19 cellular contexts compared by ENCODE assay signal in the genomic region with DNA sequence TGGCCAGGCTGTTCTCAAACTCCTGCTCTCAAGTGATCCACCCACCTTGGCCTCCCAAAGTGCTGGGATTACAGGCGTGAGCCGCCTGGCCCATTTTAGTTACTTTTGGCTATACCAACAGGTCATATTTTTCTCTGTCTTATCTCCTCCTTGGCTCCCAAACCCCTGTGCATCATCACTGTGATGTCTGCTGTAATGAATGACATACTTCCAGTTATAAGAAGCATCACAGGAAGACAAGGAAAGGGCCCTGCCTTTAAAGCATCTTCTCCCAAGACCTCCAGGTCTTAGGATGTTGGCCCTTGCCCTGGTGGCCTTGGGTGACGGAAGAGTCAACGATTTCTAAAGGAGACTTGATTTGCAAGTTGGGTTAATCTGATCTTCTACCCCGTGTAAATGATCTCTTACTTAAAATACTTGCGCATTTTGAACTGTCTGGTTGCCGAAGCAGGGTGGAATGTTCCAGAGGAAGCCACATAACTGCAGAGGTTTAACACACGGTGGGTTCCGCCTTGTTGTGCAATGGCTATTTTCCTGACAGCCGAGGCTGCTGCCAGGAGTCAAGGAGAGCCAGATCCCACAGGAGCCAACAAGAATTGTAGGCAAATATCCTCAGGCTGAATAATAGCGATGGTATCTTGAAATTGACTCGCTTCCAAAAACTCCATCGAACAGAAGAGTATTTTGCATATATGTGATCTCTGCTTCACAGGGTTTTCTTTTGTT. TPM values are rescaled to one million over a fixed set of nuclear protein-coding genes. Genes with fewer than 3 reads are reported as not detected.
A peak's percentile ranks its signal among the peaks of the same experiment; 100 is the strongest.
DNase-seq lines count a peak whose midpoint lies in the region; ATAC-seq and TF ChIP-seq lines count a peak whose summit lies in the region.
"Had no signal": no experiment of that assay in that cellular context is flagged by ENCODE, and none has a peak within 500 bp of the region (broad histone marks: within the 10 kb centered on the region; RNA-seq: fewer than 3 reads in every experiment).

No MANE protein-coding gene starts in this region.

- no peak for TF ChIP-seq CTCF in GM20000 (IDR thresholded peaks at IDR 0.05; ENCODE audit: extremely low read depth, missing control alignments)

- H3K4me1 ChIP-seq in ACC112 (ENCODE audit: control insufficient read depth, insufficient read depth, low read length, unreplicated experiment): peaks cover 8% of the 10 kb centered on the region
- H3K4me1 ChIP-seq: Caco-2, thyroid gland had no signal

- no peaks in the 10 kb centered on the region for H3K27me3 ChIP-seq in ACC112 (ENCODE audit: insufficient read depth, low read length)
- H3K27me3 ChIP-seq: ovary, thyroid gland had no signal

- DNase-seq in NCI-H526 treated with DMSO at 0.1 percent for 48 hours (lab: John Stamatoyannopoulos, UW) (peak; percentile 10), dermis blood vessel endothelial cell (peak; percentile 3), posterior vena cava (ENCODE audit: low spot score) (peak; percentile 86), GM03348 (ENCODE audit: low spot score) (no peak), GM20000 (ENCODE audit: low spot score) (no peak)
- no peak for DNase-seq in activated naive CD4-positive, alpha-beta T cell (lab: John Stamatoyannopoulos, UW)
- DNase-seq: activated CD8-positive, alpha-beta memory T cell treated with anti-CD3 and anti-CD28 coated beads for 24 hours; activated effector memory CD4-positive, alpha-beta T cell treated with Interleukin-2 at 50 U/mL for 16 hours; Caco-2; endodermal cell; islet precursor cell; mucosa of descending colon; NCI-H1048; NCI-H2171 treated with DMSO at 0.1 percent for 48 hours; thyroid gland had no signal

- no peaks in the 10 kb centered on the region for H3K79me2 ChIP-seq in ACC112 (ENCODE audit: control insufficient read depth, insufficient read depth, low read length, unreplicated experiment)

- no peak overlapping the region for H3K27ac ChIP-seq in ACC112 (ENCODE audit: low read depth, low read length)
- H3K27ac ChIP-seq: ovary, SK-N-MC, thyroid gland had no signal

- peak overlapping the region; percentile 23 for H2AFZ ChIP-seq in ACC112 (ENCODE audit: low read length, unreplicated experiment)

- no peak for ATAC-seq in HG02678 (IDR thresholded peaks at IDR 0.05; ENCODE audit: unreplicated experiment)
- ATAC-seq: mucosa of descending colon had no signal

- intact Hi-C loops in posterior vena cava (cut with DNase I): no loop called here

- no peak overlapping the region; the same call in 1 of the 2 replicates for H3K4me3 ChIP-seq in ACC112 (ENCODE audit: low read depth, low read length)
- H3K4me3 ChIP-seq: mucosa of descending colon, ovary, SK-N-MC, thyroid gland had no signal

- no peaks in the 10 kb centered on the region for H3K36me3 ChIP-seq in ACC112 (ENCODE audit: insufficient read depth, low read length)
- H3K36me3 ChIP-seq: ovary, thyroid gland had no signal

RNA-seq across cellular contexts. Expression of gene PLXNC1, which starts 55.7 kb away (rescaled TPM):
- total RNA-seq in dermis blood vessel endothelial cell (0.17 and 0.23 TPM in 2 replicates), posterior vena cava (10 to 100 TPM in 1 of 2 donors, 1 to 10 TPM in 1; 9.2 to 15.3 TPM)

Comparison
In these comparisons a context has a peak if more than half of its experiments do, and no peak if none do; other contexts are left out.
1. DNase-seq: peak in NCI-H526 treated with DMSO at 0.1 percent for 48 hours (single experiment), dermis blood vessel endothelial cell (single experiment) and posterior vena cava (single experiment); none in GM03348 (single experiment), GM20000 (single experiment) and activated naive CD4-positive, alpha-beta T cell (0 of 4).